In genomic region chr11:64355078-64355940, GRCh38 we compare ENCODE assay signal across 1 cellular context.
TF ChIP-seq lines count a peak whose summit lies in the region.

No MANE protein-coding gene starts in this region.

TF ChIP-seq in HepG2, 621 proteins besides CTCF, POLR2A, EP300 and RAD21 (continued from another document):
- no peak for TF ChIP-seq GMEB1 (CRISPR knock-in tag; IDR thresholded peaks at IDR 0.05; ENCODE audit: borderline replicate concordance)
- no peak for TF ChIP-seq IRX3 (CRISPR knock-in tag; IDR thresholded peaks at IDR 0.05; ENCODE audit: borderline replicate concordance, low read depth)
- TF ChIP-seq MNT (IDR thresholded peaks at IDR 0.05): no peak
- TF ChIP-seq E2F2 (CRISPR knock-in tag; IDR thresholded peaks at IDR 0.05; ENCODE audit: borderline replicate concordance): no peak
- no peak for TF ChIP-seq PRMT3 (CRISPR knock-in tag; IDR thresholded peaks at IDR 0.05; ENCODE audit: borderline replicate concordance, low read depth)
- no peak for TF ChIP-seq POLR2AphosphoS5 (IDR thresholded peaks at IDR 0.05; ENCODE audit: low read depth, low read length)
- TF ChIP-seq ZNF503 (CRISPR knock-in tag; IDR thresholded peaks at IDR 0.05): no peak
- peak; percentile 80 for TF ChIP-seq GABPB1 (CRISPR knock-in tag; IDR thresholded peaks at IDR 0.05)
- TF ChIP-seq KDM2A (CRISPR knock-in tag; IDR thresholded peaks at IDR 0.05; ENCODE audit: borderline replicate concordance, low read depth): peak; percentile 68; the same call in 1 of the 2 replicates
- TF ChIP-seq ZBTB21 (CRISPR knock-in tag; IDR thresholded peaks at IDR 0.05): no peak
- no peak for TF ChIP-seq ZNF3 (CRISPR knock-in tag; IDR thresholded peaks at IDR 0.05)
- TF ChIP-seq FOXM1 (CRISPR knock-in tag; IDR thresholded peaks at IDR 0.05): no peak
- TF ChIP-seq ZNF256 (CRISPR knock-in tag; conservative IDR thresholded peaks at IDR 0.05): no peak
- TF ChIP-seq ZNF572 (CRISPR knock-in tag; IDR thresholded peaks at IDR 0.05): 0 out of 2 replicates have a peak, but pooled peaks have one; percentile 56
- no peak for TF ChIP-seq ZNF337 (CRISPR knock-in tag; IDR thresholded peaks at IDR 0.05; ENCODE audit: borderline replicate concordance, low read depth)
- TF ChIP-seq SSRP1 (CRISPR knock-in tag; IDR thresholded peaks at IDR 0.05): no peak
- TF ChIP-seq HOXA9 (CRISPR knock-in tag; IDR thresholded peaks at IDR 0.05; ENCODE audit: borderline replicate concordance): no peak
- no peak for TF ChIP-seq ZNF282 (IDR thresholded peaks at IDR 0.05; ENCODE audit: partially characterized antibody)
- no peak for TF ChIP-seq HNRNPH1 (optimal IDR thresholded peaks at IDR 0.05; ENCODE audit: low read depth, low read length)
- no peak for TF ChIP-seq MEIS2 (CRISPR knock-in tag; IDR thresholded peaks at IDR 0.05)
- no peak for TF ChIP-seq NRL (CRISPR knock-in tag; IDR thresholded peaks at IDR 0.05; ENCODE audit: borderline replicate concordance)
- TF ChIP-seq KDM5A (IDR thresholded peaks at IDR 0.05; ENCODE audit: borderline replicate concordance, low read length): no peak
- TF ChIP-seq MIER3 (CRISPR knock-in tag; IDR thresholded peaks at IDR 0.05; ENCODE audit: borderline replicate concordance): no peak
- peak; percentile 55 for TF ChIP-seq ARID5B (CRISPR knock-in tag; IDR thresholded peaks at IDR 0.05)
- peak; percentile 69 for TF ChIP-seq SALL1 (CRISPR knock-in tag; IDR thresholded peaks at IDR 0.05)
- TF ChIP-seq ZEB1 (IDR thresholded peaks at IDR 0.05; ENCODE audit: insufficient replicate concordance, low read depth): peak; percentile 33
- TF ChIP-seq FLYWCH1 (CRISPR knock-in tag; IDR thresholded peaks at IDR 0.05): no peak
- no peak for TF ChIP-seq NONO (IDR thresholded peaks at IDR 0.05)
- TF ChIP-seq NONO (CRISPR knock-in tag; conservative IDR thresholded peaks at IDR 0.05): 0 out of 2 replicates have a peak, but pooled peaks have one; percentile 31
- no peak for TF ChIP-seq KLF13 (CRISPR knock-in tag; IDR thresholded peaks at IDR 0.05)
- TF ChIP-seq MLXIP (CRISPR knock-in tag; IDR thresholded peaks at IDR 0.05; ENCODE audit: borderline replicate concordance): no peak
TF ChIP-seq in HepG2: peak in this region for 164.
